ENCODE assay signal across 1 cellular context in the genomic region with DNA sequence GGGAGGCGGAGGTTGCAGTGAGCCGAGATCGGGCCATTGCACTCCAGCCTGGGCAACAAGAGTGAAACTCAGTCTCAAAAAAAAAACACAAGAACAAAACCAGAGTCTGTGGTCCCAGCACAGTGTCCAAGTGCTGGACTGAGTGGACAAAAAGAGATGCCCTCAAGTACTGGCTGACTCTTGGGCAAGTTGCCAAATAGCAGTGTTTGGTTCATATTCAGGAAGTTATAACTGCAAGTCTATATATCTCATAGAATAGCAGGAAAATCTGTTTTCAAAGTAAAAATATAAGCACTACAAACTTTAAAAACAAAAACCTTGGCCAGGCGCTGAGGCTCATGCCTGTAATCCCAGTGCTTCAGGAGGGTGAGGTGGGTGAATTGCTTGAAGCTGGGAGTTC.
TF ChIP-seq lines count a peak whose summit lies in the region.

No MANE protein-coding gene starts in this region.

TF ChIP-seq in SK-N-SH treated with all-trans-retinoic acid at 6 μM for 48 hours, 23 proteins besides CTCF, POLR2A, EP300 and RAD21 (continued from another document):
- TF ChIP-seq, protein P1, sequence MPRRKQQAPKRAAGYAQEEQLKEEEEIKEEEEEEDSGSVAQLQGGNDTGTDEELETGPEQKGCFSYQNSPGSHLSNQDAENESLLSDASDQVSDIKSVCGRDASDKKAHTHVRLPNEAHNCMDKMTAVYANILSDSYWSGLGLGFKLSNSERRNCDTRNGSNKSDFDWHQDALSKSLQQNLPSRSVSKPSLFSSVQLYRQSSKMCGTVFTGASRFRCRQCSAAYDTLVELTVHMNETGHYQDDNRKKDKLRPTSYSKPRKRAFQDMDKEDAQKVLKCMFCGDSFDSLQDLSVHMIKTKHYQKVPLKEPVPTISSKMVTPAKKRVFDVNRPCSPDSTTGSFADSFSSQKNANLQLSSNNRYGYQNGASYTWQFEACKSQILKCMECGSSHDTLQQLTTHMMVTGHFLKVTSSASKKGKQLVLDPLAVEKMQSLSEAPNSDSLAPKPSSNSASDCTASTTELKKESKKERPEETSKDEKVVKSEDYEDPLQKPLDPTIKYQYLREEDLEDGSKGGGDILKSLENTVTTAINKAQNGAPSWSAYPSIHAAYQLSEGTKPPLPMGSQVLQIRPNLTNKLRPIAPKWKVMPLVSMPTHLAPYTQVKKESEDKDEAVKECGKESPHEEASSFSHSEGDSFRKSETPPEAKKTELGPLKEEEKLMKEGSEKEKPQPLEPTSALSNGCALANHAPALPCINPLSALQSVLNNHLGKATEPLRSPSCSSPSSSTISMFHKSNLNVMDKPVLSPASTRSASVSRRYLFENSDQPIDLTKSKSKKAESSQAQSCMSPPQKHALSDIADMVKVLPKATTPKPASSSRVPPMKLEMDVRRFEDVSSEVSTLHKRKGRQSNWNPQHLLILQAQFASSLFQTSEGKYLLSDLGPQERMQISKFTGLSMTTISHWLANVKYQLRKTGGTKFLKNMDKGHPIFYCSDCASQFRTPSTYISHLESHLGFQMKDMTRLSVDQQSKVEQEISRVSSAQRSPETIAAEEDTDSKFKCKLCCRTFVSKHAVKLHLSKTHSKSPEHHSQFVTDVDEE (CRISPR knock-in tag; IDR thresholded peaks at IDR 0.05), result no peak
- TF ChIP-seq RARB (CRISPR knock-in tag; IDR thresholded peaks at IDR 0.05) (no peak), GLIS3 (CRISPR knock-in tag; IDR thresholded peaks at IDR 0.05) (no peak), TCF4 (CRISPR knock-in tag; IDR thresholded peaks at IDR 0.05; ENCODE audit: borderline replicate concordance) (no peak), ZNF565 (CRISPR knock-in tag; conservative IDR thresholded peaks at IDR 0.05; ENCODE audit: low read depth) (no peak), PPARA (CRISPR knock-in tag; IDR thresholded peaks at IDR 0.05; ENCODE audit: borderline replicate concordance) (no peak), OSR1 (CRISPR knock-in tag; IDR thresholded peaks at IDR 0.05) (no peak), ZFP30 (CRISPR knock-in tag; IDR thresholded peaks at IDR 0.05) (no peak), BACH2 (CRISPR knock-in tag; IDR thresholded peaks at IDR 0.05; ENCODE audit: borderline replicate concordance) (no peak), SNAI2 (CRISPR knock-in tag; IDR thresholded peaks at IDR 0.05) (no peak), ZFP3 (CRISPR knock-in tag; IDR thresholded peaks at IDR 0.05) (no peak), ZNF70 (CRISPR knock-in tag; IDR thresholded peaks at IDR 0.05) (no peak), ZC3H10 (CRISPR knock-in tag; IDR thresholded peaks at IDR 0.05) (no peak), ESRRG (CRISPR knock-in tag; IDR thresholded peaks at IDR 0.05) (no peak)
- TF ChIP-seq, protein P2, sequence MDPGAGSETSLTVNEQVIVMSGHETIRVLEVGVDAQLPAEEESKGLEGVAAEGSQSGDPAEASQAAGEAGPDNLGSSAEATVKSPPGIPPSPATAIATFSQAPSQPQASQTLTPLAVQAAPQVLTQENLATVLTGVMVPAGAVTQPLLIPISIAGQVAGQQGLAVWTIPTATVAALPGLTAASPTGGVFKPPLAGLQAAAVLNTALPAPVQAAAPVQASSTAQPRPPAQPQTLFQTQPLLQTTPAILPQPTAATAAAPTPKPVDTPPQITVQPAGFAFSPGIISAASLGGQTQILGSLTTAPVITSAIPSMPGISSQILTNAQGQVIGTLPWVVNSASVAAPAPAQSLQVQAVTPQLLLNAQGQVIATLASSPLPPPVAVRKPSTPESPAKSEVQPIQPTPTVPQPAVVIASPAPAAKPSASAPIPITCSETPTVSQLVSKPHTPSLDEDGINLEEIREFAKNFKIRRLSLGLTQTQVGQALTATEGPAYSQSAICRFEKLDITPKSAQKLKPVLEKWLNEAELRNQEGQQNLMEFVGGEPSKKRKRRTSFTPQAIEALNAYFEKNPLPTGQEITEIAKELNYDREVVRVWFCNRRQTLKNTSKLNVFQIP (CRISPR knock-in tag; IDR thresholded peaks at IDR 0.05; ENCODE audit: borderline replicate concordance, low read depth), result no peak
- TF ChIP-seq, protein P3, sequence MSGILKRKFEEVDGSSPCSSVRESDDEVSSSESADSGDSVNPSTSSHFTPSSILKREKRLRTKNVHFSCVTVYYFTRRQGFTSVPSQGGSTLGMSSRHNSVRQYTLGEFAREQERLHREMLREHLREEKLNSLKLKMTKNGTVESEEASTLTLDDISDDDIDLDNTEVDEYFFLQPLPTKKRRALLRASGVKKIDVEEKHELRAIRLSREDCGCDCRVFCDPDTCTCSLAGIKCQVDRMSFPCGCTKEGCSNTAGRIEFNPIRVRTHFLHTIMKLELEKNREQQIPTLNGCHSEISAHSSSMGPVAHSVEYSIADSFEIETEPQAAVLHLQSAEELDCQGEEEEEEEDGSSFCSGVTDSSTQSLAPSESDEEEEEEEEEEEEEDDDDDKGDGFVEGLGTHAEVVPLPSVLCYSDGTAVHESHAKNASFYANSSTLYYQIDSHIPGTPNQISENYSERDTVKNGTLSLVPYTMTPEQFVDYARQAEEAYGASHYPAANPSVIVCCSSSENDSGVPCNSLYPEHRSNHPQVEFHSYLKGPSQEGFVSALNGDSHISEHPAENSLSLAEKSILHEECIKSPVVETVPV (CRISPR knock-in tag; IDR thresholded peaks at IDR 0.05), result no peak
